Comparison of ENCODE assay signal across 29 cellular contexts in genomic region chr3:99442599-99442998, GRCh38.
"Had no signal": no experiment of that assay in that cellular context is flagged by ENCODE, and none has a peak within 500 bp of the region (broad histone marks: within the 10 kb centered on the region; RNA-seq: fewer than 3 reads in every experiment).

No MANE protein-coding gene starts in this region.

- ATAC-seq: stimulated activated effector memory CD8-positive, alpha-beta T cell treated with anti-CD3 and anti-CD28 coated beads, Interleukin-12 subunit alpha, Interleukin-12 subunit beta, amount 100 ng/mL, for 72 hours; stimulated activated memory B cell treated with anti-CD40 and anti-IgM and Interleukin-4, amounts not matched to agents 10 μg/mL and 1 μg/mL and 100 μg/mL, for 72 hours; stimulated activated naive B cell treated with anti-CD40 and anti-IgM and Interleukin-4, amounts not matched to agents 10 μg/mL and 1 μg/mL and 100 μg/mL, for 72 hours; stimulated activated naive CD8-positive, alpha-beta T cell treated with anti-CD3 and anti-CD28 coated beads, Interleukin-15, amount 100 ng/mL, for 72 hours; stimulated activated naive CD8-positive, alpha-beta T cell treated with anti-CD3 and anti-CD28 coated beads, Interleukin-15, Interleukin-2, amounts not matched to agents 100 U/mL and 50 U/mL, for 24 hours; upper lobe of right lung had no signal

- FAIRE-seq: urothelium cell line had no signal

- H3K27ac Mint-ChIP-seq: stimulated activated effector memory CD8-positive, alpha-beta T cell treated with anti-CD3 and anti-CD28 coated beads, Interleukin-12 subunit alpha, Interleukin-12 subunit beta, amount 100 ng/mL, for 72 hours; stimulated activated memory B cell treated with anti-CD40 and anti-IgM and Interleukin-4, amounts not matched to agents 10 μg/mL and 1 μg/mL and 100 μg/mL, for 72 hours; stimulated activated naive B cell treated with anti-CD40 and anti-IgM and Interleukin-4, amounts not matched to agents 10 μg/mL and 1 μg/mL and 100 μg/mL, for 72 hours; stimulated activated naive CD8-positive, alpha-beta T cell treated with anti-CD3 and anti-CD28 coated beads, Interleukin-15, amount 100 ng/mL, for 72 hours; stimulated activated naive CD8-positive, alpha-beta T cell treated with anti-CD3 and anti-CD28 coated beads, Interleukin-15, Interleukin-2, amounts not matched to agents 100 ng/mL and 50 ng/mL, for 24 hours; type B pancreatic cell had no signal

- H3K4me3 Mint-ChIP-seq: stimulated activated effector memory CD8-positive, alpha-beta T cell treated with anti-CD3 and anti-CD28 coated beads, Interleukin-12 subunit alpha, Interleukin-12 subunit beta, amount 100 ng/mL, for 72 hours; stimulated activated memory B cell treated with anti-CD40 and anti-IgM and Interleukin-4, amounts not matched to agents 10 μg/mL and 1 μg/mL and 100 μg/mL, for 72 hours; stimulated activated naive B cell treated with anti-CD40 and anti-IgM and Interleukin-4, amounts not matched to agents 10 μg/mL and 1 μg/mL and 100 μg/mL, for 72 hours; stimulated activated naive CD8-positive, alpha-beta T cell treated with anti-CD3 and anti-CD28 coated beads, Interleukin-15, amount 100 ng/mL, for 72 hours; stimulated activated naive CD8-positive, alpha-beta T cell treated with anti-CD3 and anti-CD28 coated beads, Interleukin-15, Interleukin-2, amounts not matched to agents 100 ng/mL and 50 ng/mL, for 24 hours; type B pancreatic cell had no signal

- H3K27ac ChIP-seq: stomach, suprapubic skin, testis, thoracic aorta, thyroid gland, tibial artery, tibial nerve, transverse colon, upper lobe of left lung, upper lobe of right lung, uterus, vagina had no signal

- H3K27me3 ChIP-seq: stomach, suprapubic skin, testis, thyroid gland, tibial artery, tibial nerve, transverse colon, upper lobe of left lung, upper lobe of right lung, uterus, vagina had no signal

- H3K27me3 Mint-ChIP-seq: stimulated activated memory B cell treated with anti-CD40 and anti-IgM and Interleukin-4, amounts not matched to agents 10 μg/mL and 1 μg/mL and 100 μg/mL, for 72 hours; stimulated activated naive B cell treated with anti-CD40 and anti-IgM and Interleukin-4, amounts not matched to agents 10 μg/mL and 1 μg/mL and 100 μg/mL, for 72 hours; stimulated activated naive CD8-positive, alpha-beta T cell treated with anti-CD3 and anti-CD28 coated beads, Interleukin-15, amount 100 ng/mL, for 72 hours; stimulated activated naive CD8-positive, alpha-beta T cell treated with anti-CD3 and anti-CD28 coated beads, Interleukin-15, Interleukin-2, amounts not matched to agents 100 ng/mL and 50 ng/mL, for 24 hours; type B pancreatic cell had no signal

- DNase-seq: stimulated activated CD4-positive, alpha-beta T cell treated with anti-CD3 and anti-CD28 coated beads, Interleukin-2, amount 100 ng/mL, for 48 hours; stimulated activated CD4-positive, alpha-beta T cell treated with anti-CD3 and anti-CD28 coated beads, Interleukin-4, amount 100 ng/mL, for 1 hour; stimulated activated CD4-positive, alpha-beta T cell treated with anti-CD3 and anti-CD28 coated beads, Interleukin-4, amount 100 ng/mL, for 24 hours; stimulated activated CD4-positive, alpha-beta T cell treated with anti-CD3 and anti-CD28 coated beads, Interleukin-4, amount 100 ng/mL, for 4 hours; stimulated activated CD8-positive, alpha-beta memory T cell treated with anti-CD3 and anti-CD28 coated beads, Interleukin-4, amount 100 ng/mL, for 48 hours; stimulated activated naive B cell treated with anti-CD40 and anti-IgM and Interleukin-4, amounts not matched to agents 10 μg/mL and 1 μg/mL and 100 μg/mL, for 72 hours; stimulated activated naive CD4-positive, alpha-beta T cell; stimulated activated naive CD4-positive, alpha-beta T cell treated with Interleukin-2 at 50 U/mL for 16 hours; stimulated activated naive CD8-positive, alpha-beta T cell treated with anti-CD3 and anti-CD28 coated beads, Interleukin-15, amount 100 ng/mL, for 72 hours; stimulated activated naive CD8-positive, alpha-beta T cell treated with anti-CD3 and anti-CD28 coated beads, Interleukin-15, Interleukin-2, amounts not matched to agents 100 U/mL and 50 U/mL, for 24 hours; stomach; substantia nigra; testis; thyroid gland; tibial artery; transverse colon; trophoblast cell; upper lobe of left lung; upper lobe of right lung; uterus had no signal

- H3K4me1 Mint-ChIP-seq: stimulated activated effector memory CD8-positive, alpha-beta T cell treated with anti-CD3 and anti-CD28 coated beads, Interleukin-12 subunit alpha, Interleukin-12 subunit beta, amount 100 ng/mL, for 72 hours; stimulated activated memory B cell treated with anti-CD40 and anti-IgM and Interleukin-4, amounts not matched to agents 10 μg/mL and 1 μg/mL and 100 μg/mL, for 72 hours; stimulated activated naive B cell treated with anti-CD40 and anti-IgM and Interleukin-4, amounts not matched to agents 10 μg/mL and 1 μg/mL and 100 μg/mL, for 72 hours; stimulated activated naive CD8-positive, alpha-beta T cell treated with anti-CD3 and anti-CD28 coated beads, Interleukin-15, amount 100 ng/mL, for 72 hours had no signal

- H3K36me3 Mint-ChIP-seq: stimulated activated effector memory CD8-positive, alpha-beta T cell treated with anti-CD3 and anti-CD28 coated beads, Interleukin-12 subunit alpha, Interleukin-12 subunit beta, amount 100 ng/mL, for 72 hours; stimulated activated memory B cell treated with anti-CD40 and anti-IgM and Interleukin-4, amounts not matched to agents 10 μg/mL and 1 μg/mL and 100 μg/mL, for 72 hours; type B pancreatic cell had no signal

- H3K36me3 ChIP-seq: stomach, suprapubic skin, thoracic aorta, thyroid gland, tibial artery, tibial nerve, transverse colon, upper lobe of left lung, upper lobe of right lung, uterus, vagina had no signal

- H3K9me3 ChIP-seq: suprapubic skin, testis, thoracic aorta, thyroid gland, transverse colon, upper lobe of left lung, upper lobe of right lung, uterus, vagina had no signal

- H3K4me3 ChIP-seq: stomach, suprapubic skin, testis, thoracic aorta, thyroid gland, tibial artery, tibial nerve, transverse colon, upper lobe of left lung, upper lobe of right lung, uterus, vagina had no signal
